In the genomic region with DNA sequence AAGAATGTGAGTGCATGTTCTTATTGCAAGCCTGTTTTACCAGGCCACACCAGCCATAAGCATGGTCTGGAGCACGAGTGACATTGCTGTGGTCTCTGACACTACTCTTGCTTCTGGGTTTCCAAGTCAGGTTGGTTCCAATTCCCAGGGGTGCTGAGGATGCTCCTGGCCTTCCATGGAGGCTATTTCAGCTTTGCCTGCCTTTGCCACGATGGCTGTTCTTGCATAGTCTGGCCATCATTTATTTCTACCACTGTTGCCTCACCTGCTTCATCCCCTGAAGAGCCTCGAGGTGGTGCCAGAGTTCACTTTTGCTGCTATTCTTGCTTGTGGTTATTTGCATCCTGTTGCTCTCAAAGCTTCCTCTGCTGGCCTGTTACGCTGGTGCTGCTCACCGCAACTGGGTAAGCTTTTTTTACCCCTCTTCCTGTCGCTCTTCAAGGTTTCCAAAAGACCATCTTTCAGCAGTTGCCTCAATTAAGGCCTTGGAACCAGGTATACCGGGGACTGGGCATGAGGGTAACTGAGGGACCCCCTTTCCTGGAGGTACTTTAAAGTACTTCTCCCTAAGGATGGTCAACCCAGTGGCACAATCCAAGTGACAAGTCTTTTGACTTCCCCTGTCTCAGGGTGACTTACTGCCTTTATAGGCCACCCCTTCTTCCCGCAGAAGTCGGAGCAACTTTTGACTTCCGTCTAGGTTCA, we compare ENCODE assay signal across 8 cellular contexts.
DNase-seq lines count a peak whose midpoint lies in the region; ATAC-seq and TF ChIP-seq lines count a peak whose summit lies in the region.

No MANE protein-coding gene starts in this region.

- H3K4me1 ChIP-seq in BE2C = no peaks in the 10 kb centered on the region

- H3K4me3 ChIP-seq in BE2C (ENCODE audit: low read depth, low read length) = no peak overlapping the region

- no peaks in the 10 kb centered on the region for H3K9me3 ChIP-seq in BE2C

- TF ChIP-seq CTCF in BE2C (IDR thresholded peaks at IDR 0.05; ENCODE audit: low read depth, low read length) = peak; percentile 23; the same call in 1 of the 2 replicates

- DNase-seq in BE2C (no peak), NOMO-1 treated with DMSO at 0.1 percent for 48 hours (lab: John Stamatoyannopoulos, UW; ENCODE audit: unreplicated experiment) (peak; percentile 92), fibroblast of gingiva (ENCODE audit: low read depth) (peak; percentile 55), pons (ENCODE audit: low spot score) (peak; percentile 61), T1000 (lab: John Stamatoyannopoulos, UW) (no peak)
- peak; percentile 65 for DNase-seq in activated CD8-positive, alpha-beta memory T cell treated with anti-CD3 and anti-CD28 coated beads, Interleukin-2, amount 50 U/mL, for 48 hours

- no peaks in the 10 kb centered on the region for H3K36me3 ChIP-seq in BE2C

- ATAC-seq in GM18873 (IDR thresholded peaks at IDR 0.05; ENCODE audit: low FRiP score, unreplicated experiment) (peak; percentile 100), HG03097 (IDR thresholded peaks at IDR 0.05; ENCODE audit: low FRiP score, unreplicated experiment) (peak; percentile 98)

- H3K27me3 ChIP-seq in BE2C = no peaks in the 10 kb centered on the region

Comparison
In these comparisons a context has a peak if more than half of its experiments do, and no peak if none do; other contexts are left out.
1. DNase-seq: peak in NOMO-1 treated with DMSO at 0.1 percent for 48 hours (single experiment), activated CD8-positive, alpha-beta memory T cell treated with anti-CD3 and anti-CD28 coated beads, Interleukin-2, amount 50 U/mL, for 48 hours (single experiment), fibroblast of gingiva (single experiment) and pons (single experiment); none in BE2C (single experiment) and T1000 (single experiment).